In genomic region chr1:75035536-75035935, GRCh38 we compare ENCODE assay signal across 16 cellular contexts.
DNase-seq lines count a peak whose midpoint lies in the region; ATAC-seq and TF ChIP-seq lines count a peak whose summit lies in the region.
"Had no signal": no experiment of that assay in that cellular context is flagged by ENCODE, and none has a peak within 500 bp of the region (broad histone marks: within the 10 kb centered on the region; RNA-seq: fewer than 3 reads in every experiment).

No MANE protein-coding gene starts in this region.

- dilution Hi-C loops in mammary epithelial cell (cut with HindIII; ENCODE audit: low sequenced_read_pairs) = no loop called here

- 39% methylated on average over 4 of the region's 4 CpGs for WGBS in mammary epithelial cell (ENCODE audit: low coverage, missing lambda C conversion rate)

- peak; percentile 40 for ATAC-seq in stimulated activated naive CD8-positive, alpha-beta T cell treated with anti-CD3 and anti-CD28 coated beads, Interleukin-15, Interleukin-2, amounts not matched to agents 100 U/mL and 50 U/mL, for 24 hours
- no peak for ATAC-seq in stimulated activated naive CD8-positive, alpha-beta T cell treated with anti-CD3 and anti-CD28 coated beads, Interleukin-15, amount 100 ng/mL, for 72 hours
- ATAC-seq in PC-3 (no peak), HG02588 (IDR thresholded peaks at IDR 0.05; ENCODE audit: unreplicated experiment) (no peak)
- peak; percentile 27 for ATAC-seq in stimulated activated memory B cell treated with anti-CD40 and anti-IgM and Interleukin-4, amounts not matched to agents 10 μg/mL and 1 μg/mL and 100 μg/mL, for 72 hours
- ATAC-seq: K562 had no signal

- POLR2A ChIA-PET in PC-3 (lab: Charles Lee; ENCODE audit: unreplicated experiment) (no interaction called here), OCI-LY7 (lab: Charles Lee) (no interaction called here)

- no peaks in the 10 kb centered on the region for H3K27me3 Mint-ChIP-seq in stimulated activated naive CD8-positive, alpha-beta T cell treated with anti-CD3 and anti-CD28 coated beads, Interleukin-15, amount 100 ng/mL, for 72 hours
- H3K27me3 Mint-ChIP-seq in stimulated activated memory B cell treated with anti-CD40 and anti-IgM and Interleukin-4, amounts not matched to agents 10 μg/mL and 1 μg/mL and 100 μg/mL, for 72 hours = no peaks in the 10 kb centered on the region

- H3K27me3 ChIP-seq in PC-3 (ENCODE audit: low read length) = no peaks in the 10 kb centered on the region
- H3K27me3 ChIP-seq in mammary epithelial cell (ENCODE audit: insufficient read depth, low read length) = no peaks in the 10 kb centered on the region
- H3K27me3 ChIP-seq: SJCRH30 had no signal

- TF ChIP-seq CTCF in PC-3 (conservative IDR thresholded peaks at IDR 0.05; ENCODE audit: low read depth, low read length) = no peak
- no peak for TF ChIP-seq CTCF in mammary epithelial cell (conservative IDR thresholded peaks at IDR 0.05 in 1 of 2, IDR thresholded peaks at IDR 0.05 in 1 of 2; ENCODE audit: extremely low read depth in 1 of 2, insufficient read depth in 1 of 2, low read depth in 1 of 2, low read length in 2 of 2)
- no peak for TF ChIP-seq CTCF in OCI-LY7 (conservative IDR thresholded peaks at IDR 0.05; ENCODE audit: low read length)

- no peaks in the 10 kb centered on the region for H3F3A ChIP-seq in PC-3 (ENCODE audit: low read length, unreplicated experiment)

- BruUV-seq in PC-3 (replicated peaks; lab: Mats Ljungman, UMichigan) = no TSS peak
- BruUV-seq in mammary epithelial cell (replicated peaks; lab: Mats Ljungman, UMichigan) = no TSS peak
- no TSS peak for BruUV-seq in OCI-LY7 (replicated peaks; lab: Mats Ljungman, UMichigan)

- no peaks in the 10 kb centered on the region for H3K36me3 Mint-ChIP-seq in stimulated activated memory B cell treated with anti-CD40 and anti-IgM and Interleukin-4, amounts not matched to agents 10 μg/mL and 1 μg/mL and 100 μg/mL, for 72 hours

- H3K4me1 ChIP-seq in PC-3 (ENCODE audit: insufficient read depth, low read length) (no peaks in the 10 kb centered on the region), mammary epithelial cell (ENCODE audit: insufficient read depth, low read length) (no peaks in the 10 kb centered on the region), OCI-LY7 (ENCODE audit: insufficient read depth, low read length, poor library complexity, severe bottlenecking) (no peaks in the 10 kb centered on the region)
- H3K4me1 ChIP-seq: SJCRH30 had no signal

- H3K27ac ChIP-seq in PC-3 (ENCODE audit: low read length) (no peak overlapping the region), mammary epithelial cell (ENCODE audit: insufficient read depth, low read depth, low read length) (no peak overlapping the region), OCI-LY7 (ENCODE audit: low read depth, low read length, poor library complexity, severe bottlenecking) (no peak overlapping the region)
- H3K27ac ChIP-seq: SJCRH30 had no signal

- peaks cover 18 to 41% of the 10 kb centered on the region in 2 donors for H3K9me3 Mint-ChIP-seq in stimulated activated naive CD8-positive, alpha-beta T cell treated with anti-CD3 and anti-CD28 coated beads, Interleukin-15, amount 100 ng/mL, for 72 hours
- peaks cover 19% of the 10 kb centered on the region for H3K9me3 Mint-ChIP-seq in stimulated activated memory B cell treated with anti-CD40 and anti-IgM and Interleukin-4, amounts not matched to agents 10 μg/mL and 1 μg/mL and 100 μg/mL, for 72 hours

- H4K20me1 ChIP-seq in PC-3 (ENCODE audit: low read length) = no peaks in the 10 kb centered on the region
- H4K20me1 ChIP-seq in mammary epithelial cell (ENCODE audit: insufficient read depth, low read length) = no peaks in the 10 kb centered on the region
- no peaks in the 10 kb centered on the region for H4K20me1 ChIP-seq in OCI-LY7 (ENCODE audit: insufficient read depth, low read length)

- H2AFZ ChIP-seq in PC-3 (ENCODE audit: low read length) (no peak overlapping the region), mammary epithelial cell (ENCODE audit: low read depth, low read length) (no peak overlapping the region), OCI-LY7 (ENCODE audit: low read length) (no peak overlapping the region)

- H3K4me2 ChIP-seq in PC-3 (ENCODE audit: low read length) (no peak overlapping the region), mammary epithelial cell (ENCODE audit: insufficient read depth, low read depth, low read length) (no peak overlapping the region), OCI-LY7 (ENCODE audit: low read length) (no peak overlapping the region)

- H3K36me3 ChIP-seq in PC-3 (ENCODE audit: low read depth, low read length) = no peaks in the 10 kb centered on the region
- no peaks in the 10 kb centered on the region for H3K36me3 ChIP-seq in mammary epithelial cell (ENCODE audit: insufficient read depth, low read length)
- H3K36me3 ChIP-seq in OCI-LY7 (ENCODE audit: insufficient read depth, low read length) = no peaks in the 10 kb centered on the region
- H3K36me3 ChIP-seq: SJCRH30 had no signal

- no peak for DNase-seq in stimulated activated naive CD8-positive, alpha-beta T cell treated with anti-CD3 and anti-CD28 coated beads, Interleukin-15, Interleukin-2, amounts not matched to agents 100 U/mL and 50 U/mL, for 24 hours
- DNase-seq in stimulated activated naive CD8-positive, alpha-beta T cell treated with anti-CD3 and anti-CD28 coated beads, Interleukin-15, amount 100 ng/mL, for 72 hours = no peak
- DNase-seq in PC-3 = peak; percentile 7
- DNase-seq in mammary epithelial cell = peak; percentile 56
- no peak for DNase-seq in OCI-LY7 (ENCODE audit: low spot score)
- no peak for DNase-seq in midbrain (lab: John Stamatoyannopoulos, UW)
- DNase-seq: C1 segment of cervical spinal cord, HCEC 1CT, NCI-H1436 treated with DMSO at 0.1 percent for 48 hours, NCI-H2029 treated with DMSO at 0.1 percent for 48 hours, NCI-H510A treated with DMSO at 0.1 percent for 48 hours, RPMI8226, SJCRH30 had no signal

- in situ Hi-C loops in mammary epithelial cell (cut with MboI; ENCODE audit: low sequenced_read_pairs in 2 of 2) = no loop called here

- H3K4me3 ChIP-seq in PC-3 (ENCODE audit: low read length) (no peak overlapping the region), mammary epithelial cell (replicated peaks in 1 of 3; ENCODE audit: insufficient read depth in 1 of 3, low read depth in 2 of 3, low read length in 3 of 3) (no peak overlapping the region), OCI-LY7 (ENCODE audit: low read depth, low read length, poor library complexity, severe bottlenecking) (no peak overlapping the region)
- H3K4me3 ChIP-seq: K562, SJCRH30 had no signal

- no peaks in the 10 kb centered on the region for H3K4me1 Mint-ChIP-seq in stimulated activated naive CD8-positive, alpha-beta T cell treated with anti-CD3 and anti-CD28 coated beads, Interleukin-15, amount 100 ng/mL, for 72 hours
- no peaks in the 10 kb centered on the region for H3K4me1 Mint-ChIP-seq in stimulated activated memory B cell treated with anti-CD40 and anti-IgM and Interleukin-4, amounts not matched to agents 10 μg/mL and 1 μg/mL and 100 μg/mL, for 72 hours

- H3K4me3 Mint-ChIP-seq in stimulated activated naive CD8-positive, alpha-beta T cell treated with anti-CD3 and anti-CD28 coated beads, Interleukin-15, amount 100 ng/mL, for 72 hours = no peak overlapping the region
- no peak overlapping the region for H3K4me3 Mint-ChIP-seq in stimulated activated memory B cell treated with anti-CD40 and anti-IgM and Interleukin-4, amounts not matched to agents 10 μg/mL and 1 μg/mL and 100 μg/mL, for 72 hours

- H3K9ac ChIP-seq in PC-3 (ENCODE audit: low read length) = no peak overlapping the region
- no peak overlapping the region for H3K9ac ChIP-seq in mammary epithelial cell (ENCODE audit: insufficient read depth, low read length)

- no peak overlapping the region for H3K27ac Mint-ChIP-seq in stimulated activated naive CD8-positive, alpha-beta T cell treated with anti-CD3 and anti-CD28 coated beads, Interleukin-15, amount 100 ng/mL, for 72 hours
- no peak overlapping the region for H3K27ac Mint-ChIP-seq in stimulated activated memory B cell treated with anti-CD40 and anti-IgM and Interleukin-4, amounts not matched to agents 10 μg/mL and 1 μg/mL and 100 μg/mL, for 72 hours

- CTCF ChIA-PET in PC-3 (lab: Charles Lee) = no interaction called here
- CTCF ChIA-PET in mammary epithelial cell (lab: Charles Lee; ENCODE audit: low non-redundant PET) = no interaction called here
- CTCF ChIA-PET in OCI-LY7 (lab: Charles Lee; ENCODE audit: unreplicated experiment) = no interaction called here

- 0 out of 2 replicates have a peak, but pooled peaks cover 4% of the 10 kb centered on the region for H3K9me3 ChIP-seq in PC-3 (ENCODE audit: low read length)
- H3K9me3 ChIP-seq in mammary epithelial cell (replicated peaks; ENCODE audit: insufficient read depth, low read length) = no peaks in the 10 kb centered on the region
- 0 out of 2 replicates have a peak, but pooled peaks cover 6% of the 10 kb centered on the region for H3K9me3 ChIP-seq in OCI-LY7 (ENCODE audit: low read length)
- H3K9me3 ChIP-seq: SJCRH30 had no signal

- no peaks in the 10 kb centered on the region for H3K79me2 ChIP-seq in PC-3 (ENCODE audit: low read length)
- H3K79me2 ChIP-seq in mammary epithelial cell (ENCODE audit: insufficient read depth, low read length) = no peaks in the 10 kb centered on the region
- H3K79me2 ChIP-seq in OCI-LY7 (ENCODE audit: insufficient read depth, low read depth, low read length) = no peaks in the 10 kb centered on the region

- H3K9me2 ChIP-seq in PC-3 (replicated peaks; ENCODE audit: low read length) (no peaks in the 10 kb centered on the region), OCI-LY7 (ENCODE audit: insufficient read depth, low read length) (no peaks in the 10 kb centered on the region)

- intact Hi-C loops in PC-3 (cut with micrococcal nuclease) = no loop called here
- intact Hi-C loops in mammary epithelial cell (cut with micrococcal nuclease) = no loop called here
- intact Hi-C loops in OCI-LY7 (cut with micrococcal nuclease; ENCODE audit: unreplicated experiment) = no loop called here

Comparison
In these comparisons a context has a peak if more than half of its experiments do, and no peak if none do; other contexts are left out.
1. ATAC-seq: peak in stimulated activated naive CD8-positive, alpha-beta T cell treated with anti-CD3 and anti-CD28 coated beads, Interleukin-15, Interleukin-2, amounts not matched to agents 100 U/mL and 50 U/mL, for 24 hours (single experiment) and stimulated activated memory B cell treated with anti-CD40 and anti-IgM and Interleukin-4, amounts not matched to agents 10 μg/mL and 1 μg/mL and 100 μg/mL, for 72 hours (single experiment); none in stimulated activated naive CD8-positive, alpha-beta T cell treated with anti-CD3 and anti-CD28 coated beads, Interleukin-15, amount 100 ng/mL, for 72 hours (single experiment), PC-3 (single experiment) and HG02588 (single experiment).
2. DNase-seq: peak in PC-3 (single experiment) and mammary epithelial cell (single experiment); none in stimulated activated naive CD8-positive, alpha-beta T cell treated with anti-CD3 and anti-CD28 coated beads, Interleukin-15, Interleukin-2, amounts not matched to agents 100 U/mL and 50 U/mL, for 24 hours (single experiment), stimulated activated naive CD8-positive, alpha-beta T cell treated with anti-CD3 and anti-CD28 coated beads, Interleukin-15, amount 100 ng/mL, for 72 hours (0 of 2), OCI-LY7 (single experiment) and midbrain (single experiment).